14 cellular contexts compared by ENCODE assay signal in genomic region chr2:29767606-29768335, GRCh38.
"Had no signal": no experiment of that assay in that cellular context is flagged by ENCODE, and none has a peak within 500 bp of the region (broad histone marks: within the 10 kb centered on the region; RNA-seq: fewer than 3 reads in every experiment).

No MANE protein-coding gene starts in this region.

- H3K9me3 ChIP-seq: gastrocnemius medialis, thyroid gland had no signal

- ATAC-seq: activated T-helper 17 cell treated with anti-CD3 and anti-CD28 coated beads, Interleukin-2, amount 50 U/mL, for 72 hours; gastrocnemius medialis had no signal

- H3K9me3 Mint-ChIP-seq: activated CD4-positive, alpha-beta T cell treated with anti-CD3 and anti-CD28 coated beads, Interleukin-2, amount 10 ng/mL, durations not matched to agents 7 days and 5 days; activated naive CD4-positive, alpha-beta T cell treated with anti-CD3 and anti-CD28 coated beads for 36 hours; activated T-helper 17 cell treated with anti-CD3 and anti-CD28 coated beads, Interleukin-2, amount 50 U/mL, for 72 hours; mesothelial cell of epicardium had no signal

- H3K4me3 Mint-ChIP-seq: activated CD4-positive, alpha-beta T cell treated with anti-CD3 and anti-CD28 coated beads, Interleukin-2, amount 10 ng/mL, durations not matched to agents 7 days and 5 days; activated naive CD4-positive, alpha-beta T cell treated with anti-CD3 and anti-CD28 coated beads for 36 hours; activated T-helper 17 cell treated with anti-CD3 and anti-CD28 coated beads, Interleukin-2, amount 50 U/mL, for 72 hours; mesothelial cell of epicardium; naive B cell had no signal

- H3K36me3 ChIP-seq: gastrocnemius medialis, thyroid gland had no signal

- H3K27ac ChIP-seq: coronary artery, gastrocnemius medialis, thyroid gland had no signal

- H3K27ac Mint-ChIP-seq: activated CD4-positive, alpha-beta T cell treated with anti-CD3 and anti-CD28 coated beads, Interleukin-2, amount 10 ng/mL, durations not matched to agents 7 days and 5 days; activated naive CD4-positive, alpha-beta T cell treated with anti-CD3 and anti-CD28 coated beads for 36 hours; activated T-helper 17 cell treated with anti-CD3 and anti-CD28 coated beads, Interleukin-2, amount 50 U/mL, for 72 hours; mesothelial cell of epicardium; naive B cell had no signal

- H3K4me1 Mint-ChIP-seq: activated CD4-positive, alpha-beta T cell treated with anti-CD3 and anti-CD28 coated beads, Interleukin-2, amount 10 ng/mL, durations not matched to agents 7 days and 5 days; activated T-helper 17 cell treated with anti-CD3 and anti-CD28 coated beads, Interleukin-2, amount 50 U/mL, for 72 hours; mesothelial cell of epicardium; naive B cell had no signal

- H3K27me3 ChIP-seq: gastrocnemius medialis, thyroid gland had no signal

- H3K4me3 ChIP-seq: coronary artery, gastrocnemius medialis, thyroid gland had no signal

- H3K4me1 ChIP-seq: gastrocnemius medialis, thyroid gland had no signal

- DNase-seq: activated CD4-positive, alpha-beta T cell treated with anti-CD3 and anti-CD28 coated beads, Interleukin-2, amount 10 ng/mL, durations not matched to agents 7 days and 5 days; activated CD4-positive, CD25-positive, alpha-beta regulatory T cell; activated CD8-positive, alpha-beta memory T cell treated with anti-CD3 and anti-CD28 coated beads for 24 hours; activated naive CD4-positive, alpha-beta T cell treated with anti-CD3 and anti-CD28 coated beads for 36 hours; caudate nucleus; effector CD4-positive, alpha-beta T cell; gastrocnemius medialis; islet precursor cell; naive B cell; retina; thyroid gland had no signal

- H3K36me3 Mint-ChIP-seq: mesothelial cell of epicardium, naive B cell had no signal
